ENCODE assay signal across 20 cellular contexts in the genomic region with DNA sequence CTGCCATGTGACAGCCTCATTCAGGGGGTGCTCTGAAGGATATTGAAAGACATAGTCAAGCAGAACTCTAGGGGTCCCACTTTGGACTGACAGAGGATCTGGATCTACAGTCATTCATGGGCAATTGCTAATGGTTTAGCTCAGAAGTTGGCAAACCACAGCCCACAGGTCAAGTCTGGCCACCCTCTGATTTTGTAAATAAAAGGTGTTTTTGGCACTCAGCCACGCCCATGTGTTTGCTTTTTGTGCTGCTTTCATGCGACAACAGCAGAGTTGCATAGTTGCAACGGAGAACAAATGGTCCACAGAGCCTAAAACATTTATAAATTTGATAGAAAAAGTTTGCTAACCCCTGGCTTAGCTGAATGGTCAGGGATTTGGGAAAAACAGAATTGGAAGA. TPM values are rescaled to one million over a fixed set of nuclear protein-coding genes. Genes with fewer than 3 reads are reported as not detected.
DNase-seq lines count a peak whose midpoint lies in the region; ATAC-seq and TF ChIP-seq lines count a peak whose summit lies in the region.
"Had no signal": no experiment of that assay in that cellular context is flagged by ENCODE, and none has a peak within 500 bp of the region (broad histone marks: within the 10 kb centered on the region; RNA-seq: fewer than 3 reads in every experiment).

No MANE protein-coding gene starts in this region.

- H3K36me3 Mint-ChIP-seq in CD14-positive monocyte = peaks cover 0 to 2% of the 10 kb centered on the region in 2 donors

- H3K27me3 Mint-ChIP-seq in CD14-positive monocyte (ENCODE audit: low read depth in 3 of 3) = peaks cover 0 to 2% (median 1%) of the 10 kb centered on the region in 3 donors

- DNase-seq in DMS79 treated with DMSO at 0.1 percent for 48 hours (lab: John Stamatoyannopoulos, UW) (peak; percentile 33), DMS79 (lab: John Stamatoyannopoulos, UW) (no peak), CD14-positive monocyte (ENCODE audit: low spot score) (no peak), NCI-H748 treated with DMSO at 0.1 percent for 48 hours (lab: John Stamatoyannopoulos, UW) (peak; percentile 3), body of pancreas (peak; percentile 28 to 61 (median 48)), NCI-H1092 (lab: John Stamatoyannopoulos, UW) (no peak)
- DNase-seq: CD4-positive, CD25-positive, alpha-beta regulatory T cell; GOT3; Kasumi-1; NCI-H1436; NCI-H187; NCI-H2081 treated with DMSO at 0.1 percent for 48 hours; NCI-H2171; NCI-H524; T-helper 17 cell had no signal

- no peaks in the 10 kb centered on the region for H3K9me3 ChIP-seq in body of pancreas

- intact Hi-C loops in CD14-positive monocyte (cut with micrococcal nuclease) (loop anchor here in 1 of 2 donors (5.0 kb wide), 1 partner anchor 37 kb away; no protein-coding TSS in a partner anchor), body of pancreas (cut with DNase I) (no loop called here)

- peak; percentile 18 for ATAC-seq in body of pancreas
- ATAC-seq in GM21786 (IDR thresholded peaks at IDR 0.05; ENCODE audit: unreplicated experiment) = no peak
- no peak for ATAC-seq in HG02571 (IDR thresholded peaks at IDR 0.05; ENCODE audit: unreplicated experiment)
- ATAC-seq: SK-N-SH treated with all-trans-retinoic acid at 6 μM for 48 hours, T-helper 17 cell had no signal

- peak overlapping the region; percentile 25 to 79 (median 68) for H3K27ac Mint-ChIP-seq in CD14-positive monocyte
- H3K27ac Mint-ChIP-seq: B cell; CD4-positive, CD25-positive, alpha-beta regulatory T cell; T-helper 17 cell had no signal

- H3K4me3 ChIP-seq in body of pancreas = no peak overlapping the region

- H3K27ac ChIP-seq in body of pancreas = no peak overlapping the region
- H3K27ac ChIP-seq: 22Rv1 had no signal

- H3K36me3 ChIP-seq in body of pancreas (replicated peaks in 1 of 2; ENCODE audit: insufficient read depth in 1 of 2, low read depth in 2 of 2) = no peaks in the 10 kb centered on the region

- TF ChIP-seq CTCF in CD14-positive monocyte (IDR thresholded peaks at IDR 0.05) (no peak), body of pancreas (IDR thresholded peaks at IDR 0.05) (no peak)

- TF ChIP-seq POLR2A in body of pancreas (IDR thresholded peaks at IDR 0.05) = no peak

- H3K4me1 Mint-ChIP-seq in CD14-positive monocyte = peaks cover 74% of the 10 kb centered on the region
- H3K4me1 Mint-ChIP-seq: B cell; CD4-positive, CD25-positive, alpha-beta regulatory T cell; T-helper 17 cell had no signal

- H3K27me3 ChIP-seq in body of pancreas = no peaks in the 10 kb centered on the region

- H3K4me1 ChIP-seq in body of pancreas = peaks cover 5% of the 10 kb centered on the region

- 11 to 12% methylated on average over 3 of the region's 3 CpGs for WGBS in body of pancreas, 2 donors

- H3K4me3 Mint-ChIP-seq in CD14-positive monocyte = no peak overlapping the region
- H3K4me3 Mint-ChIP-seq: B cell; CD4-positive, CD25-positive, alpha-beta regulatory T cell; T-helper 17 cell had no signal

- peaks cover 0 to 4% (median 2%) of the 10 kb centered on the region in 7 donors for H3K9me3 Mint-ChIP-seq in CD14-positive monocyte

RNA-seq across cellular contexts. Expression of a gene that starts 41.7 kb away (rescaled TPM):
- 10 to 100 TPM; 16.2 to 24.5 TPM for polyA plus RNA-seq in CD14-positive monocyte
- total RNA-seq in body of pancreas = 10 to 100 TPM; 13.0 to 22.7 TPM

Comparison
In these comparisons a context has a peak if more than half of its experiments do, and no peak if none do; other contexts are left out.
1. DNase-seq: peak in DMS79 treated with DMSO at 0.1 percent for 48 hours (single experiment), NCI-H748 treated with DMSO at 0.1 percent for 48 hours (single experiment) and body of pancreas (4 of 4); none in DMS79 (single experiment), CD14-positive monocyte (single experiment) and NCI-H1092 (single experiment).